16 cellular contexts compared by ENCODE assay signal in the genomic region with DNA sequence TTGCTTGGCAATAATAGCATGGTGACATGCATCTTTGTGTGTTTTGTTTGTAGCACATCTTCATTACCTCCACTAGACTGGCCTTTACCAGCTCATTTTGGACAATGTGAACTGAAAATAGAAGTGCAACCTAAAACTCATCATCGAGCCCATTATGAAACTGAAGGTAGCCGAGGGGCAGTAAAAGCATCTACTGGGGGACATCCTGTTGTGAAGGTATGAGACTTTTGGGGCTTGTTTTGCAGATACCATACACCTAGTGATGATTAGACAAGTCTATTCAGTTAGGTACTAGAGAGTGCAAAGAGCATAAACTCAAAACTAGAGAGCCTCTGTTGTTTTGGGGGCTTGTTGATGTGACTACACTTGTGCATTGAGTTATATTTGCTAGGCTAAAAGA. TPM values are rescaled to one million over a fixed set of nuclear protein-coding genes. Genes with fewer than 3 reads are reported as not detected.
A peak's percentile ranks its signal among the peaks of the same experiment; 100 is the strongest.
DNase-seq lines count a peak whose midpoint lies in the region; ATAC-seq lines count a peak whose summit lies in the region.
"Had no signal": no experiment of that assay in that cellular context is flagged by ENCODE, and none has a peak within 500 bp of the region (broad histone marks: within the 10 kb centered on the region; RNA-seq: fewer than 3 reads in every experiment).

No MANE protein-coding gene starts in this region.

- DNase-seq in activated T-cell treated with anti-CD3 and anti-CD28 coated beads, Interleukin-2, amount 50 U/mL, for 72 hours = no peak
- no peak for DNase-seq in activated T-cell treated with anti-CD3 and anti-CD28 coated beads for 4 hours
- DNase-seq in T-cell = no peak
- DNase-seq in H4 (ENCODE audit: low spot score) = no peak
- DNase-seq in aorta = no peak
- no peak for DNase-seq in Right ventricle myocardium inferior (ENCODE audit: missing footprints)
- no peak for DNase-seq in middle frontal gyrus (ENCODE audit: extremely low spot score, low spot score)
- DNase-seq: GDM1, IMR-90, mesendoderm, NCI-H1092 treated with DMSO at 0.1 percent for 48 hours, SIG-M5, T1000, uterus had no signal

- peaks cover 6 to 12% of the 10 kb centered on the region in 2 donors for H3K36me3 Mint-ChIP-seq in activated T-cell treated with anti-CD3 and anti-CD28 coated beads, Interleukin-2, amount 50 U/mL, for 72 hours (ENCODE audit: insufficient read depth in 2 of 2)
- peaks cover 22% of the 10 kb centered on the region for H3K36me3 Mint-ChIP-seq in T-cell

- H3K4me3 Mint-ChIP-seq in activated T-cell treated with anti-CD3 and anti-CD28 coated beads, Interleukin-2, amount 50 U/mL, for 72 hours = no peak overlapping the region
- H3K4me3 Mint-ChIP-seq in T-cell = no peak overlapping the region

- 94 to 95% methylated on average over 2 of the region's 2 CpGs for WGBS in aorta, 2 donors

- no peak overlapping the region for H3K27ac ChIP-seq in aorta (ENCODE audit: low read depth in 1 of 2, low read length in 2 of 2)
- H3K27ac ChIP-seq: skin epidermis, uterus had no signal

- CTCF ChIA-PET in T-cell (lab: Charles Lee) = interaction anchor here in 1 of 2 donors (0.5 kb wide), 1 partner anchor 86 kb away, joined by 4 read pairs; no protein-coding TSS in a partner anchor

- H3K36me3 ChIP-seq in aorta (ENCODE audit: control insufficient read depth in 1 of 2, insufficient read depth in 2 of 2, low read length in 1 of 2) = peaks cover 0 to 3% of the 10 kb centered on the region in 2 donors
- H3K36me3 ChIP-seq: uterus had no signal

- ATAC-seq in activated T-cell treated with anti-CD3 and anti-CD28 coated beads, Interleukin-2, amount 50 U/mL, for 72 hours (replicated peaks in 1 of 2) = peak; percentile 31 to 74
- ATAC-seq in GM21576 (IDR thresholded peaks at IDR 0.05; ENCODE audit: unreplicated experiment) (peak; percentile 43), T-cell (replicated peaks in 1 of 4) (no peak), aorta (ENCODE audit: low FRiP score) (no peak), Right ventricle myocardium inferior (no peak)

- H3K27ac Mint-ChIP-seq in activated T-cell treated with anti-CD3 and anti-CD28 coated beads, Interleukin-2, amount 50 U/mL, for 72 hours = peak overlapping the region; percentile 62
- H3K27ac Mint-ChIP-seq in T-cell = peak overlapping the region; percentile 57 to 64

- no peaks in the 10 kb centered on the region for H3K9me3 ChIP-seq in aorta (ENCODE audit: control insufficient read depth, low read length)
- H3K9me3 ChIP-seq: uterus had no signal

- H3K27me3 Mint-ChIP-seq in activated T-cell treated with anti-CD3 and anti-CD28 coated beads, Interleukin-2, amount 50 U/mL, for 72 hours (ENCODE audit: low read depth) = no peaks in the 10 kb centered on the region
- H3K27me3 Mint-ChIP-seq in T-cell = no peaks in the 10 kb centered on the region

- no peaks in the 10 kb centered on the region for H3K27me3 ChIP-seq in aorta (ENCODE audit: control insufficient read depth in 1 of 2, insufficient read depth in 2 of 2, low read length in 1 of 2)
- H3K27me3 ChIP-seq: uterus had no signal

- intact Hi-C loops in aorta (cut with DNase I) (no loop called here), Right ventricle myocardium inferior (cut with DNase I) (loop anchor here (5.0 kb wide), 1 partner anchor 34 kb away; no protein-coding TSS in a partner anchor)

- no peaks in the 10 kb centered on the region for H3K9me3 Mint-ChIP-seq in activated T-cell treated with anti-CD3 and anti-CD28 coated beads, Interleukin-2, amount 50 U/mL, for 72 hours
- no peaks in the 10 kb centered on the region for H3K9me3 Mint-ChIP-seq in T-cell

- no peak overlapping the region for H3K4me3 ChIP-seq in aorta (ENCODE audit: low read length in 2 of 2)
- H3K4me3 ChIP-seq: skin epidermis, uterus had no signal

- H3K4me1 Mint-ChIP-seq in activated T-cell treated with anti-CD3 and anti-CD28 coated beads, Interleukin-2, amount 50 U/mL, for 72 hours (ENCODE audit: low read depth) = peaks cover 51% of the 10 kb centered on the region
- peaks cover 49 to 67% (median 65%) of the 10 kb centered on the region in 3 donors for H3K4me1 Mint-ChIP-seq in T-cell

- H3K4me1 ChIP-seq in aorta (ENCODE audit: control insufficient read depth in 1 of 2, insufficient read depth in 2 of 2, low read length in 2 of 2) = peaks cover 0 to 3% of the 10 kb centered on the region in 2 donors
- H3K4me1 ChIP-seq: uterus had no signal

- POLR2A ChIA-PET in T-cell (lab: Charles Lee) = no interaction called here

RNA-seq across cellular contexts. Expression of gene NFATC3, which starts 41.2 kb away (rescaled TPM):
- total RNA-seq in activated T-cell treated with anti-CD3 and anti-CD28 coated beads, Interleukin-2, amount 50 U/mL, for 72 hours = 10 to 100 TPM; 79.7 to 82.5 TPM
- 100 to 1,000 TPM; 111 to 144 (median 116) TPM for total RNA-seq in T-cell
- total RNA-seq in H4 (2014; rRNA removed; shearing (Covaris generic)) = 22.3 and 24.9 TPM in 2 replicates
- 10 to 100 TPM; 38.1 to 48.4 TPM for total RNA-seq in aorta
- polyA plus RNA-seq in aorta = 10 to 100 TPM; 10.3 to 10.4 TPM
- total RNA-seq in Right ventricle myocardium inferior = 23.7 TPM

Comparison
In these comparisons a context has a peak if more than half of its experiments do, and no peak if none do; other contexts are left out.
1. ATAC-seq: peak in activated T-cell treated with anti-CD3 and anti-CD28 coated beads, Interleukin-2, amount 50 U/mL, for 72 hours (2 of 2) and GM21576 (single experiment); none in T-cell (0 of 4), aorta (single experiment) and Right ventricle myocardium inferior (single experiment).